ENCODE assay signal across 8 cellular contexts in the genomic region with DNA sequence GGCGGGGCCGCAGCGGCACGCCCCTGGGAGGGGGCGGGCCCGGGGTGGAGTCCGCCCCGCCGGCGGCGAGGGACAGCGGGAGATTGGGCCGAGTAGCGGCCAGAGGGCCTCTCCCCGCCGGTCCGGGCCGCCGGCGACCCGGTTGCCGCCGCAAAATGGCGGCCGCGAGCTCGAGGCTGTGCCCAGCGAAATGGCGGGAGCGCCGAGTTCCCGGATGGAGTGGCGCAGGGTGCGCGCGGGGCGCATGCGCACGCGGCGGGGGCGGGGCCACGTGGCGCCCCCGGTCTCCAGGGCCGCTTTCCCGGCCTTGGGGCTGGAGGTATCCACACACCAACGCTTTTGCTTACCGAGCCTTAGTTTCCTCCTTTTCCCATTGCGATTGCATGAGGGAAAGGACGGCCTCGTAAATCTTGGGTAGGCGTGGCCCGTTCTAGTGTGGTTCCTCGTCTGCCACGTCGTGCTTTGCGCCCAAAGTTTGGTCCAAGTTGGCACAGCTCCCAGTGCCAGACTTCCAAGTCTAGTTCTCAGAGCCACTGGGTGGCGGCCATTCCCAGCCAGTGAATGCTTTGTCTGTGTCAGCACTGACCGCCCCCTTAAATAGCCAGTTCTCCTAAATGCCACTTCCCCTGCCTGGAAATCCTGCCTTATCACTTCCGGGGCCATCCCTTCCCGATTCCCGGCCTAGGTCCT. TPM values are rescaled to one million over a fixed set of nuclear protein-coding genes. Genes with fewer than 3 reads are reported as not detected.
A peak's percentile ranks its signal among the peaks of the same experiment; 100 is the strongest.
DNase-seq lines count a peak whose midpoint lies in the region; ATAC-seq and TF ChIP-seq lines count a peak whose summit lies in the region.

No MANE protein-coding gene starts in this region.

- no peak overlapping the region for H4K5ac ChIP-seq in H9 (ENCODE audit: insufficient read length, low read depth, low read length)

- H3T11ph ChIP-seq in H9 (ENCODE audit: low read length), result no peak overlapping the region

- H4K20me1 ChIP-seq in H9 (ENCODE audit: control insufficient read depth, insufficient read depth, insufficient read length), result no peaks in the 10 kb centered on the region

- H2AK5ac ChIP-seq in H9 (ENCODE audit: insufficient read length, low read length), result no peak overlapping the region

- peaks cover 9% of the 10 kb centered on the region for H3K79me1 ChIP-seq in H9 (ENCODE audit: insufficient read depth, low read depth, low read length, poor library complexity, severe bottlenecking)

- H3K4me1 Mint-ChIP-seq in H9, result peaks cover 58 to 66% of the 10 kb centered on the region in 2 experiments

- no peak overlapping the region for H4K91ac ChIP-seq in H9 (ENCODE audit: insufficient read length, low read depth, low read length)

- peak overlapping the region; percentile 98 for H3K4me3 ChIP-seq in GM06990 (replicated peaks; ENCODE audit: low read depth, low read length)
- peak overlapping the region; percentile 67 for H3K4me3 ChIP-seq in MG63
- H3K4me3 ChIP-seq in heart right ventricle, result peak overlapping the region; percentile 57 to 98 (median 70)
- H3K4me3 ChIP-seq in uterus, result peak overlapping the region; percentile 48 to 65

- peak in 1 of 2 donors; percentile 50 for TF ChIP-seq POLR2A in uterus (IDR thresholded peaks at IDR 0.05)

- H3K4me1 ChIP-seq in H9 (ENCODE audit: insufficient read depth, low read length) (peaks cover 4% of the 10 kb centered on the region; the same call in 1 of the 2 replicates), heart right ventricle (peaks cover 62 to 91% (median 89%) of the 10 kb centered on the region in 9 donors), uterus (peaks cover 41 to 68% of the 10 kb centered on the region in 2 donors)

- no peaks in the 10 kb centered on the region for H3K9me3 Mint-ChIP-seq in H9

- H2BK20ac ChIP-seq in H9 (ENCODE audit: low read depth, low read length, poor library complexity, severe bottlenecking), result no peak overlapping the region

- H3K9ac ChIP-seq in H9 (ENCODE audit: extremely low read depth, insufficient read length, low read length), result peak overlapping the region; percentile 86

- H3K4me3 Mint-ChIP-seq in H9, result peak overlapping the region; percentile 85 to 90

- no peak overlapping the region for H2AFZ ChIP-seq in H9 (ENCODE audit: low read length)

- peak overlapping the region; percentile 95 to 99 (median 95) for H3K27ac Mint-ChIP-seq in H9

- peak overlapping the region; percentile 36 for H2BK5ac ChIP-seq in H9 (ENCODE audit: insufficient read length, low read length)

- intact Hi-C loops in heart right ventricle (cut with DNase I) (loop anchor here in 5 of 10 donors (2.0 to 10.0 kb wide), 4 partner anchors 59 to 235 kb away; partner anchors contain the start of genes DAZAP1 (in 3 of the 5) and GAMT (in 3 of the 5)), uterus (cut with DNase I; ENCODE audit: low total_unique reads) (no loop called here)

- H2BK15ac ChIP-seq in H9 (ENCODE audit: low read depth, low read length), result no peak overlapping the region; the same call in 1 of the 2 replicates

- peaks cover 4% of the 10 kb centered on the region; the same call in 1 of the 2 replicates for H3K79me2 ChIP-seq in H9 (ENCODE audit: insufficient read depth, low read length)

- no peaks in the 10 kb centered on the region for H3K9me3 ChIP-seq in H9 (ENCODE audit: control insufficient read depth, low read depth, low read length)
- no peaks in the 10 kb centered on the region for H3K9me3 ChIP-seq in MG63
- H3K9me3 ChIP-seq in heart right ventricle, result no peaks in the 10 kb centered on the region
- no peaks in the 10 kb centered on the region for H3K9me3 ChIP-seq in uterus

- no peak overlapping the region for H2BK120ac ChIP-seq in H9 (ENCODE audit: low read depth, low read length, poor library complexity, severe bottlenecking)

- H3K4me2 ChIP-seq in H9 (ENCODE audit: insufficient read depth, insufficient read length, low read length), result peak overlapping the region; percentile 87

- H3K18ac ChIP-seq in H9 (ENCODE audit: insufficient read length, low read depth, low read length), result peak overlapping the region; percentile 43

- peak; percentile 1 to 40 (median 20) for ATAC-seq in heart right ventricle

- H3K4ac ChIP-seq in H9 (ENCODE audit: low read depth, low read length), result no peak overlapping the region; the same call in 1 of the 2 replicates

- peaks cover 36 to 54% (median 44%) of the 10 kb centered on the region in 3 experiments for H3K36me3 Mint-ChIP-seq in H9 (ENCODE audit: insufficient read depth in 1 of 3, low read depth in 3 of 3)

- DNase-seq in GM06990 (ENCODE audit: extremely low read depth, insufficient read length), result peak; percentile 88
- peak; percentile 79 for DNase-seq in H9
- DNase-seq in MG63, result peak; percentile 86
- peak; percentile 54 for DNase-seq in SKM-1 treated with dmso at 0.1 percent for 144 hours (lab: John Stamatoyannopoulos, UW; ENCODE audit: unreplicated experiment)
- DNase-seq in heart right ventricle, result peak; percentile 87 to 89
- DNase-seq in pons (ENCODE audit: low spot score), result peak; percentile 86
- DNase-seq in uterus, result peak; percentile 85 to 91

- H4K8ac ChIP-seq in H9 (replicated peaks; ENCODE audit: insufficient read length, low read depth, low read length), result no peak overlapping the region

- H3K27me3 Mint-ChIP-seq in H9 (ENCODE audit: low read depth), result peaks cover 13% of the 10 kb centered on the region

- no peak overlapping the region for H3K56ac ChIP-seq in H9 (ENCODE audit: insufficient read length, low read depth, low read length)

- no CpG with 5 or more reads among the region's 63 CpGs for WGBS in H9 (ENCODE audit: extremely low coverage, insufficient read length, low lambda C conversion rate)
- 1% methylated on average over 31 to 63 of the region's 63 CpGs for WGBS in adipose tissue, 3 donors
- WGBS in heart right ventricle, 2 donors, result 0 to 1% methylated on average over 60 to 63 of the region's 63 CpGs

- no peak overlapping the region for H3K23ac ChIP-seq in H9 (ENCODE audit: insufficient read length, low read depth, low read length)

- no peak overlapping the region for H2BK12ac ChIP-seq in H9 (ENCODE audit: insufficient read length, low read depth, low read length)

- H3K23me2 ChIP-seq in H9 (ENCODE audit: insufficient read length, low read depth, low read length, poor library complexity, severe bottlenecking), result peaks cover 17% of the 10 kb centered on the region

- peak overlapping the region; percentile 94 for H3K14ac ChIP-seq in H9 (ENCODE audit: insufficient read depth, low read length)

- TF ChIP-seq CTCF in GM06990 (IDR thresholded peaks at IDR 0.05; ENCODE audit: insufficient read depth, low read length, poor library complexity, severe bottlenecking) (no peak), H9 (conservative IDR thresholded peaks at IDR 0.05) (no peak), heart right ventricle (IDR thresholded peaks at IDR 0.05) (peak in 2 of 9 donors; percentile 16 to 26), uterus (IDR thresholded peaks at IDR 0.05) (no peak)

- H3K27me3 ChIP-seq in GM06990 (replicated peaks; ENCODE audit: control insufficient read depth, insufficient read depth, low read length) (no peaks in the 10 kb centered on the region; the same call in 1 of the 2 replicates), H9 (ENCODE audit: insufficient read depth, low read length) (no peaks in the 10 kb centered on the region), MG63 (no peaks in the 10 kb centered on the region), heart right ventricle (no peaks in the 10 kb centered on the region), uterus (no peaks in the 10 kb centered on the region)

- H3K27ac ChIP-seq in H9 (ENCODE audit: insufficient read length, low read depth, low read length), result peak overlapping the region; percentile 10
- peak overlapping the region; percentile 88 for H3K27ac ChIP-seq in adipose tissue (ENCODE audit: low read depth, low read length)
- peak overlapping the region; percentile 91 to 100 (median 98) for H3K27ac ChIP-seq in heart right ventricle
- peak overlapping the region; percentile 96 to 99 for H3K27ac ChIP-seq in uterus

- H3K36me3 ChIP-seq in GM06990 (ENCODE audit: control insufficient read depth, insufficient read depth, low read length) (peaks cover 31% of the 10 kb centered on the region), MG63 (peaks cover 42% of the 10 kb centered on the region), heart right ventricle (peaks cover 0 to 43% (median 41%) of the 10 kb centered on the region in 9 donors), uterus (no peaks in the 10 kb centered on the region)

RNA-seq across cellular contexts. Expression of gene CIRBP, which starts 0.5 kb away (rescaled TPM):
- 249 and 263 TPM in 2 replicates for total RNA-seq in H9 (2021)
- total RNA-seq in MG63 (2014; rRNA removed; shearing (Covaris generic); ENCODE audit: low replicate concordance), result 64.1 and 68.5 TPM in 2 replicates
- 100 to 1,000 TPM; 346 to 568 (median 388) TPM for polyA plus RNA-seq in adipose tissue
- total RNA-seq in heart right ventricle, result 100 to 1,000 TPM; 227 to 356 (median 280) TPM
- polyA plus RNA-seq in heart right ventricle, result 100 to 1,000 TPM; 180 to 344 TPM
- total RNA-seq in uterus, result 100 to 1,000 TPM; 235 to 950 (median 535) TPM

RNA-seq across cellular contexts. Expression of gene FAM174C, which starts 5.7 kb away (rescaled TPM):
- total RNA-seq in H9 (2021), result 56.4 and 63.0 TPM in 2 replicates
- 32.2 and 57.2 TPM in 2 replicates for total RNA-seq in MG63 (2014; rRNA removed; shearing (Covaris generic); ENCODE audit: low replicate concordance)
- 10 to 100 TPM; 44.9 to 75.8 (median 55.0) TPM for polyA plus RNA-seq in adipose tissue
- 10 to 100 TPM in 7 of 10 donors, 1 to 10 TPM in 3; 8.2 to 19.0 (median 12.7) TPM for total RNA-seq in heart right ventricle
- 10 to 100 TPM; 40.2 to 70.2 TPM for polyA plus RNA-seq in heart right ventricle
- 10 to 100 TPM in 2 of 4 donors, 1 to 10 TPM in 2; 2.1 to 24.3 (median 7.1) TPM for total RNA-seq in uterus

RNA-seq across cellular contexts. Expression of gene EFNA2, which starts 16.1 kb away (rescaled TPM):
- total RNA-seq in H9 (2021) (14.3 TPM in 2 replicates), heart right ventricle (under 1 TPM in 1 of 10 donors, not detected in 9; 0.45 TPM), uterus (under 1 TPM in 1 of 4 donors, not detected in 3; 0.76 TPM)
- total RNA-seq in MG63 (2014; rRNA removed; shearing (Covaris generic); ENCODE audit: low replicate concordance), result 0.76 TPM in 1 of 2 replicates, not detected in the other
- polyA plus RNA-seq in adipose tissue (not detected), heart right ventricle (under 1 TPM in 1 of 2 donors, not detected in 1; 0.04 TPM)

RNA-seq across cellular contexts. Expression of gene MIDN, which starts 21.2 kb away (rescaled TPM):
- 286 and 300 TPM in 2 replicates for total RNA-seq in H9 (2021)
- 4.6 and 5.7 TPM in 2 replicates for total RNA-seq in MG63 (2014; rRNA removed; shearing (Covaris generic); ENCODE audit: low replicate concordance)
- polyA plus RNA-seq in adipose tissue, result 10 to 100 TPM; 22.8 to 95.5 (median 75.0) TPM
- total RNA-seq in heart right ventricle, result 100 to 1,000 TPM in 2 of 10 donors, 10 to 100 TPM in 8; 45.9 to 236 (median 68.5) TPM
- 10 to 100 TPM; 22.7 to 48.6 TPM for polyA plus RNA-seq in heart right ventricle
- 100 to 1,000 TPM in 1 of 4 donors, 10 to 100 TPM in 2, under 1 TPM in 1; 0.77 to 108 (median 15.0) TPM for total RNA-seq in uterus

RNA-seq across cellular contexts. Expression of gene ATP5F1D, which starts 28.1 kb away (rescaled TPM):
- 179 and 191 TPM in 2 replicates for total RNA-seq in H9 (2021)
- total RNA-seq in MG63 (2014; rRNA removed; shearing (Covaris generic); ENCODE audit: low replicate concordance), result 29.4 and 33.8 TPM in 2 replicates
- polyA plus RNA-seq in adipose tissue, result 100 to 1,000 TPM; 217 to 303 (median 219) TPM
- total RNA-seq in heart right ventricle, result 100 to 1,000 TPM; 491 to 770 (median 553) TPM
- polyA plus RNA-seq in heart right ventricle, result 1,000 to 10,000 TPM in 1 of 2 donors, 100 to 1,000 TPM in 1; 821 to 2,879 TPM
- 100 to 1,000 TPM in 2 of 4 donors, 10 to 100 TPM in 1, 1 to 10 TPM in 1; 4.7 to 164 (median 68.9) TPM for total RNA-seq in uterus

Comparison
In these comparisons a context has a peak if more than half of its experiments do, and no peak if none do; other contexts are left out.
1. Peak in every context shown above with its lines: DNase-seq, ATAC-seq, H3K4me3 ChIP-seq and H3K27ac ChIP-seq.
2. H3K27ac ChIP-seq: peak in every context shown above with its lines; median percentile 98 in heart right ventricle; 98 in uterus; 88 in adipose tissue; 10 in H9.